ENCODE assay signal across 8 cellular contexts in genomic region chr1:8120693-8121260, GRCh38.
A peak's percentile ranks its signal among the peaks of the same experiment; 100 is the strongest.
DNase-seq lines count a peak whose midpoint lies in the region; ATAC-seq and TF ChIP-seq lines count a peak whose summit lies in the region.

No MANE protein-coding gene starts in this region.

- TF ChIP-seq POLR2A in body of pancreas (IDR thresholded peaks at IDR 0.05) (no peak), right lobe of liver (IDR thresholded peaks at IDR 0.05) (no peak), thyroid gland (IDR thresholded peaks at IDR 0.05) (no peak)

- H3K27ac ChIP-seq in body of pancreas (peak overlapping the region; percentile 73 to 85 (median 78)), right lobe of liver (peak overlapping the region; percentile 70 to 85 (median 77)), thyroid gland (peak overlapping the region; percentile 78 to 97 (median 91))

- H3K36me3 Mint-ChIP-seq in activated T-cell treated with anti-CD3 and anti-CD28 coated beads, Interleukin-2, amount 50 U/mL, for 24 hours (ENCODE audit: low read depth) = no peaks in the 10 kb centered on the region

- peak overlapping the region; percentile 29 for H3K27ac Mint-ChIP-seq in activated T-cell treated with anti-CD3 and anti-CD28 coated beads, Interleukin-2, amount 50 U/mL, for 24 hours

- no peaks in the 10 kb centered on the region for H3K9me3 Mint-ChIP-seq in activated T-cell treated with anti-CD3 and anti-CD28 coated beads, Interleukin-2, amount 50 U/mL, for 24 hours

- no peak for DNase-seq in activated T-cell treated with anti-CD3 and anti-CD28 coated beads, Interleukin-2, amount 50 U/mL, for 24 hours
- no peak for DNase-seq in activated T-cell treated with anti-CD3 and anti-CD28 coated beads, Interleukin-2, amount 50 U/mL, for 1 hour
- DNase-seq in body of pancreas (peak; percentile 33 to 57 (median 50)), right lobe of liver (no peak), thyroid gland (peak; percentile 40 to 46), ecto neural progenitor cell (ENCODE audit: low spot score) (no peak)

- WGBS in body of pancreas, 2 donors = 9 to 10% methylated on average over 10 of the region's 10 CpGs
- 10% methylated on average over 10 of the region's 10 CpGs for WGBS in right lobe of liver (ENCODE audit: insufficient coverage, low coverage, low lambda C conversion rate, missing lambda C conversion rate)
- WGBS in thyroid gland, 2 donors = 20 to 21% methylated on average over 10 of the region's 10 CpGs

- H3K36me3 ChIP-seq in body of pancreas (replicated peaks in 1 of 2; ENCODE audit: insufficient read depth in 1 of 2, low read depth in 2 of 2) = no peaks in the 10 kb centered on the region
- no peaks in the 10 kb centered on the region for H3K36me3 ChIP-seq in right lobe of liver
- no peaks in the 10 kb centered on the region for H3K36me3 ChIP-seq in thyroid gland

- H3K9me3 ChIP-seq in body of pancreas (no peaks in the 10 kb centered on the region), right lobe of liver (no peaks in the 10 kb centered on the region), thyroid gland (no peaks in the 10 kb centered on the region)

- TF ChIP-seq CTCF in body of pancreas (IDR thresholded peaks at IDR 0.05) (no peak), right lobe of liver (IDR thresholded peaks at IDR 0.05) (no peak), thyroid gland (IDR thresholded peaks at IDR 0.05) (no peak)

- H3K4me3 ChIP-seq in body of pancreas (no peak overlapping the region), right lobe of liver (no peak overlapping the region), thyroid gland (replicated peaks in 1 of 3) (no peak overlapping the region)

- H3K27me3 Mint-ChIP-seq in activated T-cell treated with anti-CD3 and anti-CD28 coated beads, Interleukin-2, amount 50 U/mL, for 24 hours = peaks cover 18% of the 10 kb centered on the region

- H3K4me1 ChIP-seq in body of pancreas = peaks cover 40% of the 10 kb centered on the region
- H3K4me1 ChIP-seq in right lobe of liver = peaks cover 0 to 36% (median 14%) of the 10 kb centered on the region in 4 donors
- peaks cover 35 to 52% of the 10 kb centered on the region in 2 donors for H3K4me1 ChIP-seq in thyroid gland

- H3K4me3 Mint-ChIP-seq in activated T-cell treated with anti-CD3 and anti-CD28 coated beads, Interleukin-2, amount 50 U/mL, for 24 hours = peak overlapping the region; percentile 42

- H3K27me3 ChIP-seq in body of pancreas (no peaks in the 10 kb centered on the region), right lobe of liver (no peaks in the 10 kb centered on the region), thyroid gland (no peaks in the 10 kb centered on the region)

- intact Hi-C loops in body of pancreas (cut with DNase I) (no loop called here), right lobe of liver (cut with DNase I) (no loop called here), thyroid gland (cut with DNase I) (no loop called here)

- ATAC-seq in body of pancreas (peak; percentile 79), right lobe of liver (peak; percentile 29 to 34 (median 32)), GM18907 (IDR thresholded peaks at IDR 0.05; ENCODE audit: unreplicated experiment) (no peak), GM18909 (IDR thresholded peaks at IDR 0.05; ENCODE audit: poor library complexity, unreplicated experiment) (no peak)

- H3K4me1 Mint-ChIP-seq in activated T-cell treated with anti-CD3 and anti-CD28 coated beads, Interleukin-2, amount 50 U/mL, for 24 hours (ENCODE audit: low read depth) = peaks cover 17% of the 10 kb centered on the region

Comparison
In these comparisons a context has a peak if more than half of its experiments do, and no peak if none do; other contexts are left out.
1. DNase-seq: peak in body of pancreas (4 of 4) and thyroid gland (2 of 2); none in activated T-cell treated with anti-CD3 and anti-CD28 coated beads, Interleukin-2, amount 50 U/mL, for 24 hours (single experiment), activated T-cell treated with anti-CD3 and anti-CD28 coated beads, Interleukin-2, amount 50 U/mL, for 1 hour (single experiment), right lobe of liver (0 of 3) and ecto neural progenitor cell (single experiment).
2. ATAC-seq: peak in body of pancreas (single experiment) and right lobe of liver (4 of 4); none in GM18907 (single experiment) and GM18909 (single experiment).
3. Peak in every context shown above with its lines, with median percentiles within 50 percentile points of each other: H3K27ac ChIP-seq.